ENCODE assay signal across 24 cellular contexts in the genomic region with DNA sequence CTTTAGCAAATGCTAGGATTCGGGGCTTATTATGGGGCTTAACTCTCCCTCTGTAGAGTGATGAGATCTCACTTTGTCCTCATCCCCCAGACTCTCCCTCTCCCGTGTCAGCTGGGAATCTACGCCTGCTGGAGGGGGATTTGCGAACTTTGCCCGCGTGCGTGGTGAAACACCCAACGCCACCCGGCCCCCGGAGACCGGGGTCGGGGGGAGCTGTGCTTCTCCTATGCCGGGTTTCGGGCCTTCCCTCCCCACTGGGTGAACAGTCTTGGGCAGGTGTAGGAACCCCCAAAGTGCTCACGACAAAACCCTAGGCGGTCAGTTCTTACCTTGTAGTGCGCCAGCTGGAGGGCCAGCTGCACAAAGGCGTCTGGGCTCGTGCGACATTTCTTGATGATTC.
"Had no signal": no experiment of that assay in that cellular context is flagged by ENCODE, and none has a peak within 500 bp of the region (broad histone marks: within the 10 kb centered on the region; RNA-seq: fewer than 3 reads in every experiment).

No MANE protein-coding gene starts in this region.

- H3K36me3 Mint-ChIP-seq: mesothelial cell of epicardium had no signal

- H3K27me3 Mint-ChIP-seq: dendritic cell treated with granulocyte-macrophage colony-stimulating factor and Interleukin-4, amounts not matched to agents 40 ng/mL and 50 ng/mL, for 4 days; effector memory CD8-positive, alpha-beta T cell had no signal

- H3K27ac Mint-ChIP-seq: dendritic cell treated with granulocyte-macrophage colony-stimulating factor and Interleukin-4, amounts not matched to agents 40 ng/mL and 50 ng/mL, for 4 days; effector memory CD8-positive, alpha-beta T cell; endodermal cell; mesothelial cell of epicardium had no signal

- H3K9me3 ChIP-seq: colonic mucosa, esophagus squamous epithelium, gastrocnemius medialis, heart right ventricle, left lung, lower lobe of right lung, mucosa of descending colon had no signal

- H3K4me1 Mint-ChIP-seq: endodermal cell had no signal

- DNase-seq: colonic mucosa; cortex of kidney; effector CD8-positive, alpha-beta T cell; effector memory CD8-positive, alpha-beta T cell; endodermal cell; erythroblast; esophagus squamous epithelium; foreskin fibroblast; foreskin melanocyte; gastrocnemius medialis; glutamatergic neuron; head of caudate nucleus; heart right ventricle; hippocampal formation; left cardiac atrium; left lung; left ventricle myocardium superior; lower lobe of right lung; mesenchymal stem cell; mucosa of descending colon had no signal

- H3K4me3 ChIP-seq: colonic mucosa, esophagus squamous epithelium, gastrocnemius medialis, heart right ventricle, left lung, lower lobe of right lung, mucosa of descending colon had no signal

- H3K4me1 ChIP-seq: colonic mucosa, esophagus squamous epithelium, gastrocnemius medialis, left lung, lower lobe of right lung had no signal

- H3K27me3 ChIP-seq: colonic mucosa, esophagus squamous epithelium, gastrocnemius medialis, heart right ventricle, left lung had no signal

- ATAC-seq: effector memory CD8-positive, alpha-beta T cell; esophagus mucosa; gastrocnemius medialis; heart right ventricle; left ventricle myocardium superior; mucosa of descending colon had no signal

- H3K4me3 Mint-ChIP-seq: dendritic cell treated with granulocyte-macrophage colony-stimulating factor and Interleukin-4, amounts not matched to agents 40 ng/mL and 50 ng/mL, for 4 days; effector memory CD8-positive, alpha-beta T cell; endodermal cell; mesothelial cell of epicardium had no signal

- H3K27ac ChIP-seq: colonic mucosa, epithelial cell of prostate, esophagus squamous epithelium, gastrocnemius medialis, heart right ventricle, left lung, lower lobe of right lung had no signal

- H3K9me3 Mint-ChIP-seq: dendritic cell treated with granulocyte-macrophage colony-stimulating factor and Interleukin-4, amounts not matched to agents 40 ng/mL and 50 ng/mL, for 4 days; effector memory CD8-positive, alpha-beta T cell; endodermal cell; mesothelial cell of epicardium had no signal
